ENCODE assay signal across 1 cellular context in genomic region chr6:167840526-167841179, GRCh38.
TF ChIP-seq lines count a peak whose summit lies in the region.

No MANE protein-coding gene starts in this region.

TF ChIP-seq in K562, 482 proteins besides CTCF, POLR2A, EP300 and RAD21 (continued from another document and continues in another):
- TF ChIP-seq ZNF318 (IDR thresholded peaks at IDR 0.05; ENCODE audit: borderline replicate concordance in 1 of 2, low read depth in 1 of 2) (0 out of 4 replicates have a peak, but pooled peaks of 1 of the 2 experiments have one; percentile 19), ZBTB7A (IDR thresholded peaks at IDR 0.05; ENCODE audit: borderline replicate concordance, control insufficient read depth, low read depth, low read length) (no peak), RFX5 (IDR thresholded peaks at IDR 0.05; ENCODE audit: low read depth, low read length) (no peak), HDAC1 (IDR thresholded peaks at IDR 0.05) (0 out of 4 replicates have a peak, but pooled peaks of 1 of the 2 experiments have one; percentile 37), ZNF41 (CRISPR knock-in tag; conservative IDR thresholded peaks at IDR 0.05) (no peak), ZNF134 (CRISPR knock-in tag; conservative IDR thresholded peaks at IDR 0.05) (no peak), ZFP30 (CRISPR knock-in tag; IDR thresholded peaks at IDR 0.05; ENCODE audit: borderline replicate concordance) (no peak), FIP1L1 (IDR thresholded peaks at IDR 0.05; ENCODE audit: low read depth, low read length, poor library complexity, severe bottlenecking) (no peak), ATF1 (CRISPR knock-in tag; IDR thresholded peaks at IDR 0.05) (no peak), ATF1 (tag; IDR thresholded peaks at IDR 0.05) (no peak), SLC30A9 (CRISPR knock-in tag; IDR thresholded peaks at IDR 0.05) (no peak), DPF2 (IDR thresholded peaks at IDR 0.05) (peak; percentile 73; the same call in 1 of the 2 replicates), RBM14 (IDR thresholded peaks at IDR 0.05; ENCODE audit: borderline replicate concordance, insufficient read depth, low read depth, low read length) (no peak), PYGO2 (tag; IDR thresholded peaks at IDR 0.05) (no peak), CEBPB (tag; IDR thresholded peaks at IDR 0.05) (no peak), RB1 (IDR thresholded peaks at IDR 0.05; ENCODE audit: low read depth) (no peak), KHSRP (IDR thresholded peaks at IDR 0.05) (no peak), SIN3A (IDR thresholded peaks at IDR 0.05; ENCODE audit: borderline replicate concordance in 2 of 2, control insufficient read depth in 1 of 2, low read depth in 2 of 2, low read length in 2 of 2) (no peak), PML (IDR thresholded peaks at IDR 0.05; ENCODE audit: low read length) (0 out of 2 replicates have a peak, but pooled peaks have one; percentile 13), ZBTB2 (IDR thresholded peaks at IDR 0.05) (peak; percentile 58; the same call in 1 of the 2 replicates), SRF (CRISPR knock-in tag; IDR thresholded peaks at IDR 0.05) (no peak), CBX8 (IDR thresholded peaks at IDR 0.05; ENCODE audit: borderline replicate concordance, extremely low read depth, low read depth, low read length, poor library complexity, severe bottlenecking) (no peak), ERF (CRISPR knock-in tag; IDR thresholded peaks at IDR 0.05) (no peak), CBFB (CRISPR knock-in tag; IDR thresholded peaks at IDR 0.05) (no peak), KLF6 (CRISPR knock-in tag; IDR thresholded peaks at IDR 0.05; ENCODE audit: borderline replicate concordance) (no peak), MAFK (IDR thresholded peaks at IDR 0.05; ENCODE audit: low read length) (no peak), MAZ (CRISPR knock-in tag; conservative IDR thresholded peaks at IDR 0.05 in 1 of 2, IDR thresholded peaks at IDR 0.05 in 1 of 2) (no peak; a peak in 1 of 4 replicates)
- TF ChIP-seq, protein P1, sequence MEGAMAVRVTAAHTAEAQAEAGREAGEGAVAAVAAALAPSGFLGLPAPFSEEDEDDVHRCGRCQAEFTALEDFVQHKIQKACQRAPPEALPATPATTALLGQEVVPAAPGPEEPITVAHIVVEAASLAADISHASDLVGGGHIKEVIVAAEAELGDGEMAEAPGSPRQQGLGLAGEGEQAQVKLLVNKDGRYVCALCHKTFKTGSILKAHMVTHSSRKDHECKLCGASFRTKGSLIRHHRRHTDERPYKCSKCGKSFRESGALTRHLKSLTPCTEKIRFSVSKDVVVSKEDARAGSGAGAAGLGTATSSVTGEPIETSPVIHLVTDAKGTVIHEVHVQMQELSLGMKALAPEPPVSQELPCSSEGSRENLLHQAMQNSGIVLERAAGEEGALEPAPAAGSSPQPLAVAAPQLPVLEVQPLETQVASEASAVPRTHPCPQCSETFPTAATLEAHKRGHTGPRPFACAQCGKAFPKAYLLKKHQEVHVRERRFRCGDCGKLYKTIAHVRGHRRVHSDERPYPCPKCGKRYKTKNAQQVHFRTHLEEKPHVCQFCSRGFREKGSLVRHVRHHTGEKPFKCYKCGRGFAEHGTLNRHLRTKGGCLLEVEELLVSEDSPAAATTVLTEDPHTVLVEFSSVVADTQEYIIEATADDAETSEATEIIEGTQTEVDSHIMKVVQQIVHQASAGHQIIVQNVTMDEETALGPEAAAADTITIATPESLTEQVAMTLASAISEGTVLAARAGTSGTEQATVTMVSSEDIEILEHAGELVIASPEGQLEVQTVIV (CRISPR knock-in tag; IDR thresholded peaks at IDR 0.05; ENCODE audit: borderline replicate concordance), result no peak
- TF ChIP-seq, protein P2, sequence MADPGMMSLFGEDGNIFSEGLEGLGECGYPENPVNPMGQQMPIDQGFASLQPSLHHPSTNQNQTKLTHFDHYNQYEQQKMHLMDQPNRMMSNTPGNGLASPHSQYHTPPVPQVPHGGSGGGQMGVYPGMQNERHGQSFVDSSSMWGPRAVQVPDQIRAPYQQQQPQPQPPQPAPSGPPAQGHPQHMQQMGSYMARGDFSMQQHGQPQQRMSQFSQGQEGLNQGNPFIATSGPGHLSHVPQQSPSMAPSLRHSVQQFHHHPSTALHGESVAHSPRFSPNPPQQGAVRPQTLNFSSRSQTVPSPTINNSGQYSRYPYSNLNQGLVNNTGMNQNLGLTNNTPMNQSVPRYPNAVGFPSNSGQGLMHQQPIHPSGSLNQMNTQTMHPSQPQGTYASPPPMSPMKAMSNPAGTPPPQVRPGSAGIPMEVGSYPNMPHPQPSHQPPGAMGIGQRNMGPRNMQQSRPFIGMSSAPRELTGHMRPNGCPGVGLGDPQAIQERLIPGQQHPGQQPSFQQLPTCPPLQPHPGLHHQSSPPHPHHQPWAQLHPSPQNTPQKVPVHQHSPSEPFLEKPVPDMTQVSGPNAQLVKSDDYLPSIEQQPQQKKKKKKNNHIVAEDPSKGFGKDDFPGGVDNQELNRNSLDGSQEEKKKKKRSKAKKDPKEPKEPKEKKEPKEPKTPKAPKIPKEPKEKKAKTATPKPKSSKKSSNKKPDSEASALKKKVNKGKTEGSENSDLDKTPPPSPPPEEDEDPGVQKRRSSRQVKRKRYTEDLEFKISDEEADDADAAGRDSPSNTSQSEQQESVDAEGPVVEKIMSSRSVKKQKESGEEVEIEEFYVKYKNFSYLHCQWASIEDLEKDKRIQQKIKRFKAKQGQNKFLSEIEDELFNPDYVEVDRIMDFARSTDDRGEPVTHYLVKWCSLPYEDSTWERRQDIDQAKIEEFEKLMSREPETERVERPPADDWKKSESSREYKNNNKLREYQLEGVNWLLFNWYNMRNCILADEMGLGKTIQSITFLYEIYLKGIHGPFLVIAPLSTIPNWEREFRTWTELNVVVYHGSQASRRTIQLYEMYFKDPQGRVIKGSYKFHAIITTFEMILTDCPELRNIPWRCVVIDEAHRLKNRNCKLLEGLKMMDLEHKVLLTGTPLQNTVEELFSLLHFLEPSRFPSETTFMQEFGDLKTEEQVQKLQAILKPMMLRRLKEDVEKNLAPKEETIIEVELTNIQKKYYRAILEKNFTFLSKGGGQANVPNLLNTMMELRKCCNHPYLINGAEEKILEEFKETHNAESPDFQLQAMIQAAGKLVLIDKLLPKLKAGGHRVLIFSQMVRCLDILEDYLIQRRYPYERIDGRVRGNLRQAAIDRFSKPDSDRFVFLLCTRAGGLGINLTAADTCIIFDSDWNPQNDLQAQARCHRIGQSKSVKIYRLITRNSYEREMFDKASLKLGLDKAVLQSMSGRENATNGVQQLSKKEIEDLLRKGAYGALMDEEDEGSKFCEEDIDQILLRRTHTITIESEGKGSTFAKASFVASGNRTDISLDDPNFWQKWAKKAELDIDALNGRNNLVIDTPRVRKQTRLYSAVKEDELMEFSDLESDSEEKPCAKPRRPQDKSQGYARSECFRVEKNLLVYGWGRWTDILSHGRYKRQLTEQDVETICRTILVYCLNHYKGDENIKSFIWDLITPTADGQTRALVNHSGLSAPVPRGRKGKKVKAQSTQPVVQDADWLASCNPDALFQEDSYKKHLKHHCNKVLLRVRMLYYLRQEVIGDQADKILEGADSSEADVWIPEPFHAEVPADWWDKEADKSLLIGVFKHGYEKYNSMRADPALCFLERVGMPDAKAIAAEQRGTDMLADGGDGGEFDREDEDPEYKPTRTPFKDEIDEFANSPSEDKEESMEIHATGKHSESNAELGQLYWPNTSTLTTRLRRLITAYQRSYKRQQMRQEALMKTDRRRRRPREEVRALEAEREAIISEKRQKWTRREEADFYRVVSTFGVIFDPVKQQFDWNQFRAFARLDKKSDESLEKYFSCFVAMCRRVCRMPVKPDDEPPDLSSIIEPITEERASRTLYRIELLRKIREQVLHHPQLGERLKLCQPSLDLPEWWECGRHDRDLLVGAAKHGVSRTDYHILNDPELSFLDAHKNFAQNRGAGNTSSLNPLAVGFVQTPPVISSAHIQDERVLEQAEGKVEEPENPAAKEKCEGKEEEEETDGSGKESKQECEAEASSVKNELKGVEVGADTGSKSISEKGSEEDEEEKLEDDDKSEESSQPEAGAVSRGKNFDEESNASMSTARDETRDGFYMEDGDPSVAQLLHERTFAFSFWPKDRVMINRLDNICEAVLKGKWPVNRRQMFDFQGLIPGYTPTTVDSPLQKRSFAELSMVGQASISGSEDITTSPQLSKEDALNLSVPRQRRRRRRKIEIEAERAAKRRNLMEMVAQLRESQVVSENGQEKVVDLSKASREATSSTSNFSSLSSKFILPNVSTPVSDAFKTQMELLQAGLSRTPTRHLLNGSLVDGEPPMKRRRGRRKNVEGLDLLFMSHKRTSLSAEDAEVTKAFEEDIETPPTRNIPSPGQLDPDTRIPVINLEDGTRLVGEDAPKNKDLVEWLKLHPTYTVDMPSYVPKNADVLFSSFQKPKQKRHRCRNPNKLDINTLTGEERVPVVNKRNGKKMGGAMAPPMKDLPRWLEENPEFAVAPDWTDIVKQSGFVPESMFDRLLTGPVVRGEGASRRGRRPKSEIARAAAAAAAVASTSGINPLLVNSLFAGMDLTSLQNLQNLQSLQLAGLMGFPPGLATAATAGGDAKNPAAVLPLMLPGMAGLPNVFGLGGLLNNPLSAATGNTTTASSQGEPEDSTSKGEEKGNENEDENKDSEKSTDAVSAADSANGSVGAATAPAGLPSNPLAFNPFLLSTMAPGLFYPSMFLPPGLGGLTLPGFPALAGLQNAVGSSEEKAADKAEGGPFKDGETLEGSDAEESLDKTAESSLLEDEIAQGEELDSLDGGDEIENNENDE (IDR thresholded peaks at IDR 0.05; ENCODE audit: low read depth, low read length), result no peak
- TF ChIP-seq, protein P3, sequence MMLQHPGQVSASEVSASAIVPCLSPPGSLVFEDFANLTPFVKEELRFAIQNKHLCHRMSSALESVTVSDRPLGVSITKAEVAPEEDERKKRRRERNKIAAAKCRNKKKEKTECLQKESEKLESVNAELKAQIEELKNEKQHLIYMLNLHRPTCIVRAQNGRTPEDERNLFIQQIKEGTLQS (IDR thresholded peaks at IDR 0.05), result no peak
- TF ChIP-seq, protein P3 (CRISPR knock-in tag; conservative IDR thresholded peaks at IDR 0.05), result no peak; the same call in 1 of the 2 replicates
